Comparison of ENCODE assay signal across 11 cellular contexts in genomic region chr2:6960659-6961058, GRCh38. TPM values are rescaled to one million over a fixed set of nuclear protein-coding genes. Genes with fewer than 3 reads are reported as not detected.
A peak's percentile ranks its signal among the peaks of the same experiment; 100 is the strongest.
DNase-seq lines count a peak whose midpoint lies in the region; ATAC-seq and TF ChIP-seq lines count a peak whose summit lies in the region.
"Had no signal": no experiment of that assay in that cellular context is flagged by ENCODE, and none has a peak within 500 bp of the region (broad histone marks: within the 10 kb centered on the region; RNA-seq: fewer than 3 reads in every experiment).

No MANE protein-coding gene starts in this region.

- ATAC-seq in CD4-positive, CD25-positive, alpha-beta regulatory T cell (ENCODE audit: low read depth in 2 of 2), result no peak
- ATAC-seq in foreskin keratinocyte, result no peak
- ATAC-seq in psoas muscle, result peak in 3 of 4 donors; percentile 15 to 32 (median 25)
- ATAC-seq in GM18870 (IDR thresholded peaks at IDR 0.05; ENCODE audit: unreplicated experiment), result no peak
- ATAC-seq in GM21737 (IDR thresholded peaks at IDR 0.05; ENCODE audit: unreplicated experiment), result no peak

- no peak for TF ChIP-seq CTCF in adrenal gland (IDR thresholded peaks at IDR 0.05)
- no peak for TF ChIP-seq CTCF in foreskin keratinocyte (conservative IDR thresholded peaks at IDR 0.05)
- TF ChIP-seq CTCF in psoas muscle (IDR thresholded peaks at IDR 0.05), result no peak
- TF ChIP-seq CTCF in GM10266 (IDR thresholded peaks at IDR 0.05; ENCODE audit: control insufficient read depth, insufficient read depth, low read depth, missing control alignments), result no peak

- 26 to 40% (median 33%) methylated on average over 7 to 8 of the region's 8 CpGs for WGBS in adrenal gland, 4 donors
- 22 to 39% (median 23%) methylated on average over 8 of the region's 8 CpGs for WGBS in psoas muscle, 3 donors

- no peak for DNase-seq in CD4-positive, CD25-positive, alpha-beta regulatory T cell
- DNase-seq in adrenal gland, result peak; percentile 44 to 65 (median 51)
- peak; percentile 2 to 23 for DNase-seq in foreskin keratinocyte
- DNase-seq in psoas muscle, result no peak
- no peak for DNase-seq in GM10266 (ENCODE audit: extremely low spot score)
- DNase-seq in AG08396 (ENCODE audit: low spot score), result no peak
- DNase-seq: Caco-2, Kasumi-1, NCI-H774 had no signal

- H3K4me3 Mint-ChIP-seq in CD4-positive, CD25-positive, alpha-beta regulatory T cell, result no peak overlapping the region

- intact Hi-C loops in adrenal gland (cut with DNase I) (no loop called here), psoas muscle (cut with DNase I) (no loop called here)

- peaks cover 13% of the 10 kb centered on the region for H3K36me3 Mint-ChIP-seq in CD4-positive, CD25-positive, alpha-beta regulatory T cell

- no peak overlapping the region for H3K27ac ChIP-seq in CD4-positive, CD25-positive, alpha-beta regulatory T cell (ENCODE audit: insufficient read depth, low read length, poor library complexity, severe bottlenecking)
- H3K27ac ChIP-seq in adrenal gland (peak overlapping the region in 4 of 5 donors; percentile 6 to 52 (median 26)), foreskin keratinocyte (no peak overlapping the region), psoas muscle (peak overlapping the region; percentile 81)

- peaks cover 0 to 2% (median 0%) of the 10 kb centered on the region in 7 donors for H3K9me3 Mint-ChIP-seq in CD4-positive, CD25-positive, alpha-beta regulatory T cell

- no peaks in the 10 kb centered on the region for H3K36me3 ChIP-seq in CD4-positive, CD25-positive, alpha-beta regulatory T cell (ENCODE audit: control insufficient read depth, insufficient read depth, low read length)
- H3K36me3 ChIP-seq in adrenal gland (replicated peaks in 1 of 2) (no peaks in the 10 kb centered on the region), psoas muscle (ENCODE audit: insufficient read depth in 1 of 2, low read depth in 1 of 2) (no peaks in the 10 kb centered on the region)

- H3K4me1 Mint-ChIP-seq in CD4-positive, CD25-positive, alpha-beta regulatory T cell, result peaks cover 0 to 41% (median 19%) of the 10 kb centered on the region in 4 donors

- no peak overlapping the region for H3K4me3 ChIP-seq in CD4-positive, CD25-positive, alpha-beta regulatory T cell (ENCODE audit: low read depth, low read length)
- no peak overlapping the region for H3K4me3 ChIP-seq in adrenal gland
- H3K4me3 ChIP-seq in psoas muscle, result no peak overlapping the region

- no peaks in the 10 kb centered on the region for H3K27me3 Mint-ChIP-seq in CD4-positive, CD25-positive, alpha-beta regulatory T cell

- TF ChIP-seq POLR2A in adrenal gland (IDR thresholded peaks at IDR 0.05), result no peak

- no peaks in the 10 kb centered on the region for H3K9me3 ChIP-seq in CD4-positive, CD25-positive, alpha-beta regulatory T cell (ENCODE audit: control insufficient read depth in 2 of 2, low read length in 2 of 2)
- H3K9me3 ChIP-seq in adrenal gland (replicated peaks in 1 of 3) (no peaks in the 10 kb centered on the region), psoas muscle (no peaks in the 10 kb centered on the region)
- H3K9me3 ChIP-seq: Caco-2 had no signal

- H3K4me1 ChIP-seq in CD4-positive, CD25-positive, alpha-beta regulatory T cell (ENCODE audit: control insufficient read depth, insufficient read depth, low read length, poor library complexity, severe bottlenecking), result no peaks in the 10 kb centered on the region
- H3K4me1 ChIP-seq in adrenal gland (replicated peaks in 1 of 2) (peaks cover 20 to 42% of the 10 kb centered on the region in 2 donors), foreskin keratinocyte (no peaks in the 10 kb centered on the region), psoas muscle (peaks cover 41% of the 10 kb centered on the region)
- H3K4me1 ChIP-seq: Caco-2 had no signal

- H3K27me3 ChIP-seq in CD4-positive, CD25-positive, alpha-beta regulatory T cell (ENCODE audit: control insufficient read depth, insufficient read depth, low read length), result no peaks in the 10 kb centered on the region
- no peaks in the 10 kb centered on the region for H3K27me3 ChIP-seq in adrenal gland
- H3K27me3 ChIP-seq in foreskin keratinocyte, result no peaks in the 10 kb centered on the region
- no peaks in the 10 kb centered on the region for H3K27me3 ChIP-seq in psoas muscle (ENCODE audit: insufficient read depth in 3 of 3, low read length in 2 of 3)

- peak overlapping the region in 2 of 3 donors; percentile 20 to 31 for H3K27ac Mint-ChIP-seq in CD4-positive, CD25-positive, alpha-beta regulatory T cell

RNA-seq across cellular contexts. Expression of gene RNF144A, which starts 43.4 kb away (rescaled TPM):
- total RNA-seq in CD4-positive, CD25-positive, alpha-beta regulatory T cell, result 9.0 TPM
- 10 to 100 TPM in 1 of 4 donors, 1 to 10 TPM in 3; 4.8 to 11.4 (median 6.8) TPM for polyA plus RNA-seq in CD4-positive, CD25-positive, alpha-beta regulatory T cell
- 100 to 1,000 TPM in 1 of 8 donors, 10 to 100 TPM in 7; 25.7 to 103 (median 65.9) TPM for total RNA-seq in adrenal gland
- polyA plus RNA-seq in adrenal gland, result 10 to 100 TPM; 13.0 to 18.1 (median 15.2) TPM
- 6.5 and 7.5 TPM in 2 replicates for total RNA-seq in foreskin keratinocyte
- 2.2 TPM in 2 replicates for polyA plus RNA-seq in foreskin keratinocyte
- 10 to 100 TPM in 2 of 4 donors, 1 to 10 TPM in 2; 8.2 to 15.6 (median 11.9) TPM for total RNA-seq in psoas muscle
- 1 to 10 TPM; 2.4 to 8.7 (median 5.4) TPM for polyA plus RNA-seq in psoas muscle

Comparison
In these comparisons a context has a peak if more than half of its experiments do, and no peak if none do; other contexts are left out.
1. ATAC-seq: peak in psoas muscle (3 of 4); none in CD4-positive, CD25-positive, alpha-beta regulatory T cell (0 of 2), foreskin keratinocyte (single experiment), GM18870 (single experiment) and GM21737 (single experiment).
2. DNase-seq: peak in adrenal gland (7 of 7) and foreskin keratinocyte (2 of 2); none in CD4-positive, CD25-positive, alpha-beta regulatory T cell (0 of 3), psoas muscle (0 of 2), GM10266 (single experiment) and AG08396 (single experiment).
3. H3K27ac ChIP-seq: peak in adrenal gland (4 of 5) and psoas muscle (single experiment); none in CD4-positive, CD25-positive, alpha-beta regulatory T cell (single experiment) and foreskin keratinocyte (single experiment).